In genomic region chr20:34129518-34130162, GRCh38 we compare ENCODE assay signal across 8 cellular contexts. TPM values are rescaled to one million over a fixed set of nuclear protein-coding genes. Genes with fewer than 3 reads are reported as not detected.
DNase-seq lines count a peak whose midpoint lies in the region; ATAC-seq, FAIRE-seq and TF ChIP-seq lines count a peak whose summit lies in the region.

No MANE protein-coding gene starts in this region.

- H3K27me3 ChIP-seq in BE2C (no peaks in the 10 kb centered on the region), WERI-Rb-1 (ENCODE audit: insufficient read depth, low read depth, severe bottlenecking) (no peaks in the 10 kb centered on the region), keratinocyte (ENCODE audit: control insufficient read depth, extremely low read depth, insufficient read depth, low read length) (no peaks in the 10 kb centered on the region)

- H3K4me3 ChIP-seq in BE2C (ENCODE audit: low read depth, low read length) = peak overlapping the region; percentile 23; the same call in 1 of the 2 replicates
- H3K4me3 ChIP-seq in WERI-Rb-1 (ENCODE audit: low read depth, low read length) = no peak overlapping the region
- no peak overlapping the region for H3K4me3 ChIP-seq in cardiac fibroblast (replicated peaks in 1 of 2; ENCODE audit: low read depth in 2 of 2, low read length in 2 of 2)
- H3K4me3 ChIP-seq in keratinocyte (ENCODE audit: control insufficient read depth in 2 of 3, extremely low read depth in 1 of 3, insufficient read depth in 2 of 3, low read depth in 1 of 3, low read length in 3 of 3) = no peak overlapping the region

- H3K79me2 ChIP-seq in keratinocyte (ENCODE audit: control insufficient read depth, insufficient read depth, low read length) = no peaks in the 10 kb centered on the region

- no peak overlapping the region for H3K27ac ChIP-seq in WERI-Rb-1
- H3K27ac ChIP-seq in keratinocyte (ENCODE audit: control insufficient read depth, insufficient read depth, low read length) = no peak overlapping the region

- no peaks in the 10 kb centered on the region for H4K20me1 ChIP-seq in keratinocyte (ENCODE audit: control insufficient read depth, extremely low read depth, insufficient read depth, low read length)

- TF ChIP-seq CTCF in BE2C (IDR thresholded peaks at IDR 0.05; ENCODE audit: low read depth, low read length) = peak; percentile 88
- peak; percentile 66 for TF ChIP-seq CTCF in WERI-Rb-1 (IDR thresholded peaks at IDR 0.05; ENCODE audit: low read depth, low read length)
- peak; percentile 71 for TF ChIP-seq CTCF in cardiac fibroblast (IDR thresholded peaks at IDR 0.05; ENCODE audit: low read depth, low read length)
- TF ChIP-seq CTCF in keratinocyte (optimal IDR thresholded peaks at IDR 0.05 in 1 of 3, IDR thresholded peaks at IDR 0.05 in 1 of 3, conservative IDR thresholded peaks at IDR 0.05 in 1 of 3; ENCODE audit: extremely low read depth in 1 of 3, insufficient read depth in 2 of 3, low read length in 3 of 3) = peak; percentile 67 to 86 (median 80)

- no peak for ATAC-seq in GM19463 (IDR thresholded peaks at IDR 0.05; ENCODE audit: unreplicated experiment)

- peak; percentile 75 for DNase-seq in BE2C
- DNase-seq in HCEC 1CT = peak; percentile 51
- peak; percentile 86 for DNase-seq in NCI-H345 (lab: John Stamatoyannopoulos, UW)
- peak; percentile 71 for DNase-seq in WERI-Rb-1
- peak; percentile 82 for DNase-seq in cardiac fibroblast (ENCODE audit: low read depth in 2 of 2)
- no peak for DNase-seq in keratinocyte (ENCODE audit: low read depth, low spot score)
- peak; percentile 49 for DNase-seq in stimulated activated CD4-positive, alpha-beta T cell treated with anti-CD3 and anti-CD28 coated beads, Interleukin-2, amount 100 ng/mL, for 4 hours (ENCODE audit: low read depth)

- dilution Hi-C loops in keratinocyte (cut with MboI; ENCODE audit: extremely low pct_ligation_motif_present, low sequenced_read_pairs) = no loop called here

- H3K4me1 ChIP-seq in BE2C (peaks cover 9% of the 10 kb centered on the region), keratinocyte (ENCODE audit: control insufficient read depth, extremely low read depth, insufficient read depth, low read length) (no peaks in the 10 kb centered on the region)

- no peaks in the 10 kb centered on the region for H3K9me1 ChIP-seq in keratinocyte (ENCODE audit: control insufficient read depth, extremely low read depth, insufficient read depth, low read length)

- H3K4me2 ChIP-seq in keratinocyte (ENCODE audit: control insufficient read depth, extremely low read depth, insufficient read depth, low read depth, low read length) = peak overlapping the region; percentile 66

- peak overlapping the region; percentile 36 for H2AFZ ChIP-seq in keratinocyte (ENCODE audit: control insufficient read depth, low read length)

- H3K9me3 ChIP-seq in BE2C (no peaks in the 10 kb centered on the region), WERI-Rb-1 (ENCODE audit: severe bottlenecking) (peaks cover 7% of the 10 kb centered on the region), keratinocyte (ENCODE audit: control insufficient read depth, low read depth, low read length) (no peaks in the 10 kb centered on the region)

- no peak overlapping the region for H3K9ac ChIP-seq in keratinocyte (ENCODE audit: control insufficient read depth, extremely low read depth, insufficient read depth, low read length)

- H3K36me3 ChIP-seq in BE2C (no peaks in the 10 kb centered on the region), WERI-Rb-1 (no peaks in the 10 kb centered on the region), keratinocyte (ENCODE audit: control insufficient read depth in 2 of 2, extremely low read depth in 1 of 2, insufficient read depth in 2 of 2, low read length in 2 of 2) (no peaks in the 10 kb centered on the region)

- peak; percentile 60 for FAIRE-seq in keratinocyte (lab: Jason Lieb, UNC)

RNA-seq across cellular contexts. Expression of gene EIF2S2, which starts 17.6 kb away (rescaled TPM):
- polyA plus RNA-seq in BE2C (2012; ENCODE audit: insufficient read depth, insufficient read length, low read depth) = 125 TPM
- polyA plus RNA-seq in keratinocyte = 78.8 to 131 TPM (median 95.2 TPM) in 3 replicates
- 331 TPM for polyA plus RNA-seq in keratinocyte (2011; ENCODE audit: low read depth)
- 94.1 and 149 TPM in 2 replicates for polyA plus RNA-seq in keratinocyte (2011; cell fraction: cytosol; rRNA removed)
- 52.4 and 72.8 TPM in 2 replicates for polyA plus RNA-seq in keratinocyte (2011; cell fraction: nucleus; rRNA removed)
- polyA plus RNA-seq in keratinocyte (2012; ENCODE audit: low replicate concordance) = 115 and 164 TPM in 2 replicates
- polyA minus RNA-seq in keratinocyte = 9.2 to 29.5 TPM (median 24.8 TPM) in 3 replicates
- 56.8 TPM for polyA minus RNA-seq in keratinocyte (2011; cell fraction: cytosol; rRNA and poly(A)+ RNA removed)
- polyA minus RNA-seq in keratinocyte (2011; cell fraction: nucleus; rRNA and poly(A)+ RNA removed) = 9.9 and 19.2 TPM in 2 replicates
